In the genomic region with DNA sequence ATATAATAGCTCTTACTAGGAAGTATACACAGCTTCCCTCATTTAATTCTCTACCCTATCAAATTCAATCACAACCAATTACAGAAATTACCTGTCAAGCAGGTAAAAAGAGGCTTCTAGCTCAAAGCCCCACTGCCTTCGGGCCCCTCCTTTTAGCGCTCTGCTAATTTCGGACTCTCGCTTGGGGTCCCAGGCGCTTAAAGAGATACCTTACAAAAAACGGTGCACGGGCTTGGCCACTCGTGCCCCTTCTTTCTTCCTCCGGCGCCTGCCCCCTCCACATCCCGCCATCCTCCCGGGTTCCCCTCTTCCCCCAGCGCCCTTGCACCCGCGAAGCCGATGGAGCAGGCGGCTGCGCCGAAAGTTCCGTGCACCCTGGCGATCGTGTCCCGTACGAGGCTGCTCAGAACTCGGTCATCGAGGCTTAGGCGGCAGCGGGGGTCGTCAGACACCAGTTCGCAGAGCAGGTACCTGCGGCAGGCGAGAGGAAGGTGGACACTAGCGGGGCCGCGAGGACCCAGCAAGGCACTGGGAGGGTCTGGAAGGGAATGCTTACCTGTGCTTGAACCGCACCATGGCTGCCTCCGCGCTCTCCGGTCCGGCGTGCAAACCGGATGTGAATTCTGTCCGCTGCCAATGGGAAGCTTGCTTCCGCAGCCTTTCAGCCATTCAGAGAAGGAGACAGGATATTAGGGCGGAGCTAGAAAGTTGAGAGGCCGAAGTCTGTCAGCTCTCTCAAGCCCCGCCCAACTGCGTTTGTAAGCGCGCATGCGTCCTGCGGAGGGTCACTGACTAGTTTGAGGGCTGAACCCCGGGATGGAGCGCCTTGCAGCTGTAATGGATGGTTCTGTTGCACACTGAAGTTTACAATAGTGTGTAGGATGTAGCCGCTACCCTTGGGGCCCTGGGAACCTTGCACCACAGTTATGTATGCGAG, we compare ENCODE assay signal across 1 cellular context.
TF ChIP-seq lines count a peak whose summit lies in the region.

POP5 (minus strand) TSS at position 616 of the 937 bp plus-strand sequence; CDS start at position 576, 40 bp downstream.

TF ChIP-seq in HEK293, 187 proteins besides CTCF, POLR2A, EP300 and RAD21 (continued from another document and continues in another):
- TF ChIP-seq, protein P1, sequence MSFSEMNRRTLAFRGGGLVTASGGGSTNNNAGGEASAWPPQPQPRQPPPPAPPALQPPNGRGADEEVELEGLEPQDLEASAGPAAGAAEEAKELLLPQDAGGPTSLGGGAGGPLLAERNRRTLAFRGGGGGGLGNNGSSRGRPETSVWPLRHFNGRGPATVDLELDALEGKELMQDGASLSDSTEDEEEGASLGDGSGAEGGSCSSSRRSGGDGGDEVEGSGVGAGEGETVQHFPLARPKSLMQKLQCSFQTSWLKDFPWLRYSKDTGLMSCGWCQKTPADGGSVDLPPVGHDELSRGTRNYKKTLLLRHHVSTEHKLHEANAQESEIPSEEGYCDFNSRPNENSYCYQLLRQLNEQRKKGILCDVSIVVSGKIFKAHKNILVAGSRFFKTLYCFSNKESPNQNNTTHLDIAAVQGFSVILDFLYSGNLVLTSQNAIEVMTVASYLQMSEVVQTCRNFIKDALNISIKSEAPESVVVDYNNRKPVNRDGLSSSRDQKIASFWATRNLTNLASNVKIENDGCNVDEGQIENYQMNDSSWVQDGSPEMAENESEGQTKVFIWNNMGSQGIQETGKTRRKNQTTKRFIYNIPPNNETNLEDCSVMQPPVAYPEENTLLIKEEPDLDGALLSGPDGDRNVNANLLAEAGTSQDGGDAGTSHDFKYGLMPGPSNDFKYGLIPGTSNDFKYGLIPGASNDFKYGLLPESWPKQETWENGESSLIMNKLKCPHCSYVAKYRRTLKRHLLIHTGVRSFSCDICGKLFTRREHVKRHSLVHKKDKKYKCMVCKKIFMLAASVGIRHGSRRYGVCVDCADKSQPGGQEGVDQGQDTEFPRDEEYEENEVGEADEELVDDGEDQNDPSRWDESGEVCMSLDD (tag by site-specific recombination; IDR thresholded peaks at IDR 0.05): 0 out of 2 replicates have a peak, but pooled peaks have one; percentile 40
- peak; percentile 25; the same call in 1 of the 2 replicates for TF ChIP-seq KLF16 (tag by site-specific recombination; IDR thresholded peaks at IDR 0.05)
- no peak for TF ChIP-seq GFI1B (tag by site-specific recombination; IDR thresholded peaks at IDR 0.05)
- TF ChIP-seq ZNF169 (tag by site-specific recombination; IDR thresholded peaks at IDR 0.05): no peak
- no peak for TF ChIP-seq ZNF133 (tag by site-specific recombination; IDR thresholded peaks at IDR 0.05)
- TF ChIP-seq KLF8 (tag by site-specific recombination; IDR thresholded peaks at IDR 0.05): 0 out of 2 replicates have a peak, but pooled peaks have one; percentile 25
- TF ChIP-seq ZNF114 (tag by site-specific recombination; IDR thresholded peaks at IDR 0.05): no peak
- no peak for TF ChIP-seq ZNF26 (tag by site-specific recombination; IDR thresholded peaks at IDR 0.05)
- peak; percentile 93 for TF ChIP-seq ZNF501 (tag by site-specific recombination; IDR thresholded peaks at IDR 0.05)
- TF ChIP-seq, protein P2, sequence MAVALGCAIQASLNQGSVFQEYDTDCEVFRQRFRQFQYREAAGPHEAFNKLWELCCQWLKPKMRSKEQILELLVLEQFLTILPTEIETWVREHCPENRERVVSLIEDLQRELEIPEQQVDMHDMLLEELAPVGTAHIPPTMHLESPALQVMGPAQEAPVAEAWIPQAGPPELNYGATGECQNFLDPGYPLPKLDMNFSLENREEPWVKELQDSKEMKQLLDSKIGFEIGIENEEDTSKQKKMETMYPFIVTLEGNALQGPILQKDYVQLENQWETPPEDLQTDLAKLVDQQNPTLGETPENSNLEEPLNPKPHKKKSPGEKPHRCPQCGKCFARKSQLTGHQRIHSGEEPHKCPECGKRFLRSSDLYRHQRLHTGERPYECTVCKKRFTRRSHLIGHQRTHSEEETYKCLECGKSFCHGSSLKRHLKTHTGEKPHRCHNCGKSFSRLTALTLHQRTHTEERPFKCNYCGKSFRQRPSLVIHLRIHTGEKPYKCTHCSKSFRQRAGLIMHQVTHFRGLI (tag by site-specific recombination; IDR thresholded peaks at IDR 0.05): peak; percentile 19; the same call in 1 of the 2 replicates
- no peak for TF ChIP-seq ZNF354C (tag by site-specific recombination; IDR thresholded peaks at IDR 0.05; ENCODE audit: borderline replicate concordance, low read depth)
- no peak for TF ChIP-seq ZNF704 (tag by site-specific recombination; IDR thresholded peaks at IDR 0.05)
- TF ChIP-seq ZSCAN18 (tag by site-specific recombination; IDR thresholded peaks at IDR 0.05): no peak
- no peak for TF ChIP-seq ZNF221 (tag by site-specific recombination; IDR thresholded peaks at IDR 0.05; ENCODE audit: borderline replicate concordance)
- no peak for TF ChIP-seq SALL2 (tag by site-specific recombination; IDR thresholded peaks at IDR 0.05; ENCODE audit: borderline replicate concordance)
- TF ChIP-seq ZNF555 (tag by site-specific recombination; conservative IDR thresholded peaks at IDR 0.05): no peak
- TF ChIP-seq ZNF629 (tag by site-specific recombination; IDR thresholded peaks at IDR 0.05): peak; percentile 60; the same call in 1 of the 2 replicates
- no peak for TF ChIP-seq PRDM4 (tag by site-specific recombination; IDR thresholded peaks at IDR 0.05)
- TF ChIP-seq MEIS1 (CRISPR knock-in tag; IDR thresholded peaks at IDR 0.05; ENCODE audit: borderline replicate concordance): no peak
- no peak for TF ChIP-seq GLI2 (tag by site-specific recombination; IDR thresholded peaks at IDR 0.05; ENCODE audit: borderline replicate concordance, low read depth)
- TF ChIP-seq ZNF335 (tag by site-specific recombination; conservative IDR thresholded peaks at IDR 0.05): peak; percentile 96
- no peak for TF ChIP-seq ZNF549 (tag by site-specific recombination; IDR thresholded peaks at IDR 0.05)
- no peak for TF ChIP-seq ZNF175 (tag by site-specific recombination; IDR thresholded peaks at IDR 0.05)
- no peak; the same call in 1 of the 2 replicates for TF ChIP-seq KLF1 (tag by site-specific recombination; IDR thresholded peaks at IDR 0.05)
- no peak for TF ChIP-seq ZFP3 (tag by site-specific recombination; IDR thresholded peaks at IDR 0.05; ENCODE audit: low read depth)
- TF ChIP-seq SP3 (tag by site-specific recombination; IDR thresholded peaks at IDR 0.05): peak; percentile 73
- no peak for TF ChIP-seq IKZF3 (tag by site-specific recombination; IDR thresholded peaks at IDR 0.05)
- peak; percentile 94 for TF ChIP-seq ZBTB20 (tag by site-specific recombination; IDR thresholded peaks at IDR 0.05)
- TF ChIP-seq SP2 (tag by site-specific recombination; IDR thresholded peaks at IDR 0.05): peak; percentile 94
- peak; percentile 99 for TF ChIP-seq ZNF600 (tag by site-specific recombination; IDR thresholded peaks at IDR 0.05)
- peak; percentile 92 for TF ChIP-seq ZBTB11 (tag by site-specific recombination; conservative IDR thresholded peaks at IDR 0.05; ENCODE audit: low read depth)
- TF ChIP-seq BCL6B (tag by site-specific recombination; IDR thresholded peaks at IDR 0.05): no peak
- TF ChIP-seq, protein P3, sequence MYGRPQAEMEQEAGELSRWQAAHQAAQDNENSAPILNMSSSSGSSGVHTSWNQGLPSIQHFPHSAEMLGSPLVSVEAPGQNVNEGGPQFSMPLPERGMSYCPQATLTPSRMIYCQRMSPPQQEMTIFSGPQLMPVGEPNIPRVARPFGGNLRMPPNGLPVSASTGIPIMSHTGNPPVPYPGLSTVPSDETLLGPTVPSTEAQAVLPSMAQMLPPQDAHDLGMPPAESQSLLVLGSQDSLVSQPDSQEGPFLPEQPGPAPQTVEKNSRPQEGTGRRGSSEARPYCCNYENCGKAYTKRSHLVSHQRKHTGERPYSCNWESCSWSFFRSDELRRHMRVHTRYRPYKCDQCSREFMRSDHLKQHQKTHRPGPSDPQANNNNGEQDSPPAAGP (tag by site-specific recombination; IDR thresholded peaks at IDR 0.05): peak; percentile 55; the same call in 1 of the 2 replicates
- TF ChIP-seq ZBTB17 (tag by site-specific recombination; IDR thresholded peaks at IDR 0.05): peak; percentile 98
- 0 out of 2 replicates have a peak, but pooled peaks have one; percentile 14 for TF ChIP-seq ZNF16 (tag by site-specific recombination; IDR thresholded peaks at IDR 0.05; ENCODE audit: low read depth)
- no peak for TF ChIP-seq ZNF302 (tag by site-specific recombination; IDR thresholded peaks at IDR 0.05; ENCODE audit: low read depth)
- TF ChIP-seq ZNF76 (tag by site-specific recombination; IDR thresholded peaks at IDR 0.05; ENCODE audit: borderline replicate concordance, low read depth): peak; percentile 90
- TF ChIP-seq ZNF311 (tag by site-specific recombination; IDR thresholded peaks at IDR 0.05; ENCODE audit: borderline replicate concordance): no peak
- TF ChIP-seq SCRT1 (tag by site-specific recombination; IDR thresholded peaks at IDR 0.05; ENCODE audit: borderline replicate concordance): no peak
- TF ChIP-seq ZNF24 (tag by site-specific recombination; IDR thresholded peaks at IDR 0.05): 0 out of 2 replicates have a peak, but pooled peaks have one; percentile 20
- no peak for TF ChIP-seq ZNF426 (tag by site-specific recombination; IDR thresholded peaks at IDR 0.05)
